23 cellular contexts compared by ENCODE assay signal in the genomic region with DNA sequence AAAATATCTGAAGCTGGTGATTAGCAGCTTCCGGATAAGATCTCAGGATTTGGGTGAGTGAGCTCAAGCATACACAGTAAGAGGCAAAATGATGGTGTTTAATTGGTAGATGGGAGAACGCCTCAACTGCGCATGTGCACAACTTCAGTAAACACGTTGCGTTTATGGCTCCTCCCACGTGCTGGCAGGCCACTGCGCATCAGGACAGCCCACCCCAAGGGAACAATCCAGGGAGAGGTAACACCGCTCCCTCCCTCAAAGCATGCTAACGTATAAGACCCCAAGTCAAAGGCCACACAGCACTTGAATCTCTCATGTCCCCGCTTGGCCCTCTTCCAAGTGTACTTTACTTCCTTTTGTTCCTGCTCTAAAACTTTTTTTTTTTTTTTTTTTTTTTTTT.
"Had no signal": no experiment of that assay in that cellular context is flagged by ENCODE, and none has a peak within 500 bp of the region (broad histone marks: within the 10 kb centered on the region; RNA-seq: fewer than 3 reads in every experiment).

No MANE protein-coding gene starts in this region.

- H3K9me3 ChIP-seq: MG63 had no signal

- H3K27me3 Mint-ChIP-seq: activated CD4-positive, alpha-beta memory T cell treated with anti-CD3 and anti-CD28 coated beads for 36 hours; activated CD4-positive, alpha-beta T cell treated with anti-CD3 and anti-CD28 coated beads, Interleukin-2, amount 10 ng/mL, durations not matched to agents 7 days and 5 days; activated naive CD8-positive, alpha-beta T cell treated with anti-CD3 and anti-CD28 coated beads for 36 hours; T-cell had no signal

- H3K36me3 ChIP-seq: brain microvascular endothelial cell, cardiac muscle cell, MG63 had no signal

- H3K4me3 ChIP-seq: cardiac muscle cell, MG63, SK-N-MC had no signal

- H3K4me2 ChIP-seq: KMS-11 had no signal

- H3K4me3 Mint-ChIP-seq: activated CD4-positive, alpha-beta memory T cell treated with anti-CD3 and anti-CD28 coated beads for 36 hours; activated CD4-positive, alpha-beta T cell treated with anti-CD3 and anti-CD28 coated beads, Interleukin-2, amount 10 ng/mL, durations not matched to agents 7 days and 5 days; activated naive CD4-positive, alpha-beta T cell treated with anti-CD3 and anti-CD28 coated beads, Interleukin-2, amount 10 ng/mL, durations not matched to agents 7 days and 5 days; activated naive CD8-positive, alpha-beta T cell treated with anti-CD3 and anti-CD28 coated beads for 36 hours; activated T-cell treated with anti-CD3 and anti-CD28 coated beads, Interleukin-2, amount 50 U/mL, for 4 hours; T-cell had no signal

- H3K27ac ChIP-seq: brain microvascular endothelial cell, cardiac muscle cell, KMS-11, SK-N-MC had no signal

- H3K27ac Mint-ChIP-seq: activated CD4-positive, alpha-beta memory T cell treated with anti-CD3 and anti-CD28 coated beads for 36 hours; activated CD4-positive, alpha-beta T cell treated with anti-CD3 and anti-CD28 coated beads, Interleukin-2, amount 10 ng/mL, durations not matched to agents 7 days and 5 days; activated naive CD4-positive, alpha-beta T cell treated with anti-CD3 and anti-CD28 coated beads, Interleukin-2, amount 10 ng/mL, durations not matched to agents 7 days and 5 days; activated naive CD8-positive, alpha-beta T cell treated with anti-CD3 and anti-CD28 coated beads for 36 hours; T-cell had no signal

- H3K27me3 ChIP-seq: brain microvascular endothelial cell, cardiac muscle cell, MG63 had no signal

- DNase-seq: activated CD4-positive, alpha-beta memory T cell treated with anti-CD3 and anti-CD28 coated beads for 36 hours; activated CD4-positive, alpha-beta T cell treated with anti-CD3 and anti-CD28 coated beads, Interleukin-2, amount 10 ng/mL, durations not matched to agents 7 days and 5 days; activated CD4-positive, CD25-positive, alpha-beta regulatory T cell; activated CD8-positive, alpha-beta memory T cell treated with anti-CD3 and anti-CD28 coated beads for 24 hours; activated gamma-delta T cell; activated naive CD4-positive, alpha-beta T cell treated with anti-CD3 and anti-CD28 coated beads, Interleukin-2, amount 10 ng/mL, durations not matched to agents 7 days and 5 days; activated naive CD8-positive, alpha-beta T cell treated with anti-CD3 and anti-CD28 coated beads for 36 hours; activated T-cell treated with anti-CD3 and anti-CD28 coated beads, Interleukin-2, amount 50 U/mL, for 4 hours; brain microvascular endothelial cell; MG63; MV-4-11; NCI-H1092 treated with DMSO at 0.1 percent for 48 hours; NCI-H1417 treated with DMSO at 0.1 percent for 48 hours; NCI-H187; NCI-H2081; NCI-H524; NCI-H748 treated with DMSO at 0.1 percent for 48 hours; SIG-M5; T-cell; T-helper 2 cell had no signal

- H3K36me3 Mint-ChIP-seq: activated CD4-positive, alpha-beta memory T cell treated with anti-CD3 and anti-CD28 coated beads for 36 hours; activated naive CD4-positive, alpha-beta T cell treated with anti-CD3 and anti-CD28 coated beads, Interleukin-2, amount 10 ng/mL, durations not matched to agents 7 days and 5 days; activated naive CD8-positive, alpha-beta T cell treated with anti-CD3 and anti-CD28 coated beads for 36 hours; T-cell had no signal

- H3K9ac ChIP-seq: KMS-11 had no signal

- H3K9me3 Mint-ChIP-seq: activated CD4-positive, alpha-beta memory T cell treated with anti-CD3 and anti-CD28 coated beads for 36 hours; activated CD4-positive, alpha-beta T cell treated with anti-CD3 and anti-CD28 coated beads, Interleukin-2, amount 10 ng/mL, durations not matched to agents 7 days and 5 days; activated naive CD4-positive, alpha-beta T cell treated with anti-CD3 and anti-CD28 coated beads, Interleukin-2, amount 10 ng/mL, durations not matched to agents 7 days and 5 days; activated T-cell treated with anti-CD3 and anti-CD28 coated beads, Interleukin-2, amount 50 U/mL, for 4 hours; T-cell had no signal

- ATAC-seq: activated T-cell treated with anti-CD3 and anti-CD28 coated beads, Interleukin-2, amount 50 U/mL, for 4 hours; T-cell had no signal
